9 cellular contexts compared by ENCODE assay signal in the genomic region with DNA sequence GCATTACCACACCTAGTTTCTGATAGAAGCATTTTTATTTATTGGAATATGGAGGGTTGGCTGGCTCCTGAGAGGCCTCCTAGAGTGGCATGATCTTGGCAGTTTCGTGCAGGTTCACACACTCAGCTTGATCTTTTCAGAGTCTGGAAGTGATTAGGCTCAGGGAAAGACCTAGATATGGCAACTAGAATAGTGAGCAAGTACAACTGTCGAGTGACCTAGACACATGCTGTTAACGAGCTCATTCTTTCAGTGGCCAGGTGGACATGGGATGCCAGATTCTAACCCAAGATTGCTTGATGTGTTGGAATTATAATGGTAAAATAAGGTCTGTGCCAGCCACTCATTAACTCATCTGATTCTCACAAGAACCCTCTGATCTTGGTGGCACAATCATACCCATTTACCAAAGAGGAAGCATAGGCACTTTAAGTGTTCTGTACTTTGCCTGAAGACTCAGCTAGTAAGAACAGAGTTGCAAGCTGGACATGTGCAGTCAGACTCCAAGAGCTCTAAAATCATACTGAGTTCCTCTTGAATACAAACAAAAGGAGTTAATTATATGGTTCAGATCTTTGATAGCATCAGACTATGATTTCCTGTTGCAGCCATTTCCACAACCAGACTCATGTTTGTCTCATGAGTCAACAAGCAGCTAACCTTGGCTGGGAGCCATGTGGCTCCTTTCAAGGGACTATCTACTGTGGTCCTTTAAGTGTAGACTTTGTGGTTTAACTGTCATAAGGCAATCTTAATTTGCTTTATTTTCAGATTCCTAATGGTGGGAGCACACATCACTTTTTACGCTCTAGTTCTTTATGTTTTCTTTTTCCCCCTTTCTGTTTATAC.
DNase-seq lines count a peak whose midpoint lies in the region; ATAC-seq and TF ChIP-seq lines count a peak whose summit lies in the region.
"Had no signal": no experiment of that assay in that cellular context is flagged by ENCODE, and none has a peak within 500 bp of the region (broad histone marks: within the 10 kb centered on the region; RNA-seq: fewer than 3 reads in every experiment).

No MANE protein-coding gene starts in this region.

- TF ChIP-seq RAD21 in HCT116 (IDR thresholded peaks at IDR 0.05; ENCODE audit: low read depth) = no peak

- DNase-seq in HCT116 (ENCODE audit: low read depth, low spot score) (peak; percentile 82), NCI-H748 treated with DMSO at 0.1 percent for 48 hours (lab: John Stamatoyannopoulos, UW) (peak; percentile 81), activated T-cell treated with anti-CD3 and anti-CD28 coated beads for 48 hours (ENCODE audit: low read depth) (peak; percentile 9), skeletal muscle cell (ENCODE audit: low read depth) (peak; percentile 93), cortex of kidney (lab: John Stamatoyannopoulos, UW) (no peak), HAP-1 (ENCODE audit: low spot score in 2 of 2) (no peak)

- H3K27me3 ChIP-seq in HCT116 (ENCODE audit: insufficient read depth, low read length) (no peaks in the 10 kb centered on the region), gastroesophageal sphincter (no peaks in the 10 kb centered on the region), HAP-1 (ENCODE audit: low read depth) (no peaks in the 10 kb centered on the region)
- H3K27me3 ChIP-seq: tibial nerve had no signal

- POLR2A ChIA-PET in HCT116 (lab: Charles Lee) = interaction anchor here (1.1 kb wide), 1 partner anchor 17 kb away, joined by 3 read pairs; no protein-coding TSS in a partner anchor

- peak overlapping the region; percentile 69 for H3K27ac ChIP-seq in HCT116 (ENCODE audit: low read depth, low read length)
- peak overlapping the region in 1 of 4 donors; percentile 27 for H3K27ac ChIP-seq in gastroesophageal sphincter
- H3K27ac ChIP-seq: tibial nerve had no signal

- RAD21 ChIA-PET in HCT116 (lab: Charles Lee; ENCODE audit: low non-redundant PET in 1 of 2, low total read pairs in 2 of 2, uncharacterized antibody in 2 of 2, unreplicated experiment in 2 of 2) = no interaction called here

- in situ Hi-C loops in HAP-1 (cut with MboI; ENCODE audit: low sequenced_read_pairs) = no loop called here

- no peak for TF ChIP-seq EP300 in gastroesophageal sphincter (IDR thresholded peaks at IDR 0.05)

- H3K36me3 ChIP-seq in HCT116 (ENCODE audit: control insufficient read depth in 1 of 2, insufficient read depth in 2 of 2, low read length in 2 of 2) = peaks cover 0 to 5% of the 10 kb centered on the region in 2 experiments; a peak in 1 of 4 replicates
- H3K36me3 ChIP-seq in gastroesophageal sphincter = peaks cover 0 to 64% of the 10 kb centered on the region in 2 donors
- peaks cover 23% of the 10 kb centered on the region for H3K36me3 ChIP-seq in HAP-1 (replicated peaks)

- no TSS peak for BruUV-seq in HCT116 (replicated peaks; lab: Mats Ljungman, UMichigan)

- H3K4me1 ChIP-seq in HCT116 (ENCODE audit: control insufficient read depth in 1 of 2, insufficient read depth in 2 of 2, low read length in 2 of 2) = peaks cover 21 to 22% of the 10 kb centered on the region in 2 experiments
- peaks cover 0 to 34% (median 6%) of the 10 kb centered on the region in 3 donors for H3K4me1 ChIP-seq in gastroesophageal sphincter
- H3K4me1 ChIP-seq in HAP-1 = peaks cover 13% of the 10 kb centered on the region

- peak overlapping the region; percentile 67 for H3K4me2 ChIP-seq in HCT116 (ENCODE audit: low read length)

- H3K9me2 ChIP-seq in HCT116 (ENCODE audit: insufficient read depth) = no peaks in the 10 kb centered on the region

- intact Hi-C loops in HCT116 (cut with micrococcal nuclease) = no loop called here

- CTCF ChIA-PET in HCT116 (lab: Charles Lee) = no interaction called here

- TF ChIP-seq POLR2A in HCT116 (IDR thresholded peaks at IDR 0.05; ENCODE audit: borderline replicate concordance, extremely low read depth, insufficient read depth, insufficient read length) = no peak
- TF ChIP-seq POLR2A in gastroesophageal sphincter (IDR thresholded peaks at IDR 0.05) = no peak

- no peak overlapping the region for H2AFZ ChIP-seq in HCT116 (ENCODE audit: low read depth, low read length, poor library complexity, severe bottlenecking)

- H4K20me1 ChIP-seq in HCT116 (ENCODE audit: insufficient read depth) = no peaks in the 10 kb centered on the region

- WGBS in gastroesophageal sphincter (ENCODE audit: low coverage in 1 of 2), 2 donors = 93 to 96% methylated on average over 4 of the region's 4 CpGs

- no peaks in the 10 kb centered on the region for H3K79me2 ChIP-seq in HCT116 (ENCODE audit: insufficient read depth, low read length)

- ATAC-seq in HCT116 = peak; percentile 94
- ATAC-seq in gastroesophageal sphincter = peak; percentile 61
- ATAC-seq in HG03457 (IDR thresholded peaks at IDR 0.05; ENCODE audit: unreplicated experiment) = no peak

- H3K4me3 ChIP-seq in HCT116 (replicated peaks in 1 of 2; ENCODE audit: low read depth in 1 of 2, low read length in 2 of 2) (peak overlapping the region in 1 of 2 experiments; percentile 15; a peak in 2 of 4 replicates), gastroesophageal sphincter (no peak overlapping the region), skeletal muscle cell (ENCODE audit: low read depth, low read length) (no peak overlapping the region), HAP-1 (no peak overlapping the region)
- H3K4me3 ChIP-seq: tibial nerve had no signal

- H3K9me3 ChIP-seq in HCT116 (ENCODE audit: control insufficient read depth in 1 of 2, insufficient read depth in 1 of 2, low read depth in 1 of 2, low read length in 2 of 2) = no peaks in the 10 kb centered on the region
- H3K9me3 ChIP-seq in gastroesophageal sphincter = no peaks in the 10 kb centered on the region
- H3K9me3 ChIP-seq in HAP-1 = no peaks in the 10 kb centered on the region
- H3K9me3 ChIP-seq: tibial nerve had no signal

- TF ChIP-seq CTCF in HCT116 (IDR thresholded peaks at IDR 0.05 in 2 of 3, conservative IDR thresholded peaks at IDR 0.05 in 1 of 3; ENCODE audit: borderline replicate concordance in 1 of 3, insufficient read depth in 1 of 3, low read depth in 2 of 3, low read length in 2 of 3) (no peak), gastroesophageal sphincter (IDR thresholded peaks at IDR 0.05) (no peak)

- 0 out of 2 replicates have a peak overlapping the region, but pooled peaks have one; percentile 6 for H3K9ac ChIP-seq in HCT116 (ENCODE audit: low read length)

TF ChIP-seq in HCT116, 20 proteins besides CTCF, POLR2A, EP300 and RAD21 (continues in another document):
- TF ChIP-seq JUND (IDR thresholded peaks at IDR 0.05) (peak; percentile 68), POLR2AphosphoS5 (IDR thresholded peaks at IDR 0.05; ENCODE audit: low read depth, low read length) (no peak), CBX3 (IDR thresholded peaks at IDR 0.05; ENCODE audit: low read depth) (peak; percentile 66; the same call in 1 of the 2 replicates), SP1 (IDR thresholded peaks at IDR 0.05; ENCODE audit: low read depth) (peak; percentile 43; the same call in 1 of the 2 replicates), ZFX (IDR thresholded peaks at IDR 0.05) (no peak), SRF (IDR thresholded peaks at IDR 0.05; ENCODE audit: low read depth) (no peak), FOSL1 (IDR thresholded peaks at IDR 0.05; ENCODE audit: low read depth) (peak; percentile 75), EGR1 (IDR thresholded peaks at IDR 0.05; ENCODE audit: low read depth) (no peak), EZH2phosphoT487 (IDR thresholded peaks at IDR 0.05; ENCODE audit: borderline replicate concordance) (no peak), SIN3A (IDR thresholded peaks at IDR 0.05; ENCODE audit: low read depth) (no peak), EZH2 (IDR thresholded peaks at IDR 0.05) (no peak), ZNF274 (IDR thresholded peaks at IDR 0.05; ENCODE audit: low read depth, low read length) (no peak)
- TF ChIP-seq, protein P1, sequence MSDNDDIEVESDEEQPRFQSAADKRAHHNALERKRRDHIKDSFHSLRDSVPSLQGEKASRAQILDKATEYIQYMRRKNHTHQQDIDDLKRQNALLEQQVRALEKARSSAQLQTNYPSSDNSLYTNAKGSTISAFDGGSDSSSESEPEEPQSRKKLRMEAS (IDR thresholded peaks at IDR 0.05) = peak; percentile 40
- TF ChIP-seq, protein P2, sequence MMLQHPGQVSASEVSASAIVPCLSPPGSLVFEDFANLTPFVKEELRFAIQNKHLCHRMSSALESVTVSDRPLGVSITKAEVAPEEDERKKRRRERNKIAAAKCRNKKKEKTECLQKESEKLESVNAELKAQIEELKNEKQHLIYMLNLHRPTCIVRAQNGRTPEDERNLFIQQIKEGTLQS (IDR thresholded peaks at IDR 0.05) = no peak
- TF ChIP-seq, protein P3, sequence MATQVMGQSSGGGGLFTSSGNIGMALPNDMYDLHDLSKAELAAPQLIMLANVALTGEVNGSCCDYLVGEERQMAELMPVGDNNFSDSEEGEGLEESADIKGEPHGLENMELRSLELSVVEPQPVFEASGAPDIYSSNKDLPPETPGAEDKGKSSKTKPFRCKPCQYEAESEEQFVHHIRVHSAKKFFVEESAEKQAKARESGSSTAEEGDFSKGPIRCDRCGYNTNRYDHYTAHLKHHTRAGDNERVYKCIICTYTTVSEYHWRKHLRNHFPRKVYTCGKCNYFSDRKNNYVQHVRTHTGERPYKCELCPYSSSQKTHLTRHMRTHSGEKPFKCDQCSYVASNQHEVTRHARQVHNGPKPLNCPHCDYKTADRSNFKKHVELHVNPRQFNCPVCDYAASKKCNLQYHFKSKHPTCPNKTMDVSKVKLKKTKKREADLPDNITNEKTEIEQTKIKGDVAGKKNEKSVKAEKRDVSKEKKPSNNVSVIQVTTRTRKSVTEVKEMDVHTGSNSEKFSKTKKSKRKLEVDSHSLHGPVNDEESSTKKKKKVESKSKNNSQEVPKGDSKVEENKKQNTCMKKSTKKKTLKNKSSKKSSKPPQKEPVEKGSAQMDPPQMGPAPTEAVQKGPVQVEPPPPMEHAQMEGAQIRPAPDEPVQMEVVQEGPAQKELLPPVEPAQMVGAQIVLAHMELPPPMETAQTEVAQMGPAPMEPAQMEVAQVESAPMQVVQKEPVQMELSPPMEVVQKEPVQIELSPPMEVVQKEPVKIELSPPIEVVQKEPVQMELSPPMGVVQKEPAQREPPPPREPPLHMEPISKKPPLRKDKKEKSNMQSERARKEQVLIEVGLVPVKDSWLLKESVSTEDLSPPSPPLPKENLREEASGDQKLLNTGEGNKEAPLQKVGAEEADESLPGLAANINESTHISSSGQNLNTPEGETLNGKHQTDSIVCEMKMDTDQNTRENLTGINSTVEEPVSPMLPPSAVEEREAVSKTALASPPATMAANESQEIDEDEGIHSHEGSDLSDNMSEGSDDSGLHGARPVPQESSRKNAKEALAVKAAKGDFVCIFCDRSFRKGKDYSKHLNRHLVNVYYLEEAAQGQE (IDR thresholded peaks at IDR 0.05; ENCODE audit: low read depth) = no peak

Comparison
In these comparisons a context has a peak if more than half of its experiments do, and no peak if none do; other contexts are left out.
1. DNase-seq: peak in HCT116 (single experiment), NCI-H748 treated with DMSO at 0.1 percent for 48 hours (single experiment), activated T-cell treated with anti-CD3 and anti-CD28 coated beads for 48 hours (single experiment) and skeletal muscle cell (single experiment); none in cortex of kidney (single experiment) and HAP-1 (0 of 2).